Comparison of ENCODE assay signal across 13 cellular contexts in genomic region chr13:93309886-93310520, GRCh38.
A peak's percentile ranks its signal among the peaks of the same experiment; 100 is the strongest.
DNase-seq lines count a peak whose midpoint lies in the region; ATAC-seq and TF ChIP-seq lines count a peak whose summit lies in the region.
"Had no signal": no experiment of that assay in that cellular context is flagged by ENCODE, and none has a peak within 500 bp of the region (broad histone marks: within the 10 kb centered on the region; RNA-seq: fewer than 3 reads in every experiment).

No MANE protein-coding gene starts in this region.

- ATAC-seq in RWPE2 (ENCODE audit: low read depth) (peak; percentile 54; the same call in 2 of the 3 replicates), GM18511 (IDR thresholded peaks at IDR 0.05; ENCODE audit: unreplicated experiment) (no peak), GM19023 (IDR thresholded peaks at IDR 0.05; ENCODE audit: unreplicated experiment) (no peak), GM18873 (IDR thresholded peaks at IDR 0.05; ENCODE audit: low FRiP score, unreplicated experiment) (no peak)

- DNase-seq in HCEC 1CT (peak; percentile 89), RWPE2 (ENCODE audit: low spot score) (no peak), fibroblast of the conjunctiva (ENCODE audit: low read depth) (peak; percentile 67), retinal pigment epithelial cell (ENCODE audit: low read depth) (peak; percentile 73), WERI-Rb-1 (no peak)
- DNase-seq: activated CD4-positive, alpha-beta T cell treated with anti-CD3 and anti-CD28 coated beads, Interleukin-2, amount 10 ng/mL, durations not matched to agents 24 days and 14 days; activated naive CD4-positive, alpha-beta T cell treated with Interleukin-2 at 50 U/mL for 16 hours; GF-D8; sigmoid colon had no signal

- H3K27ac ChIP-seq in RWPE2 (ENCODE audit: poor library complexity, severe bottlenecking) (no peak overlapping the region), WERI-Rb-1 (no peak overlapping the region)
- H3K27ac ChIP-seq: sigmoid colon, SJSA1 had no signal

- no peak overlapping the region for H3K4me3 ChIP-seq in RWPE2 (ENCODE audit: severe bottlenecking)
- no peak overlapping the region for H3K4me3 ChIP-seq in retinal pigment epithelial cell (ENCODE audit: low read length)
- no peak overlapping the region for H3K4me3 ChIP-seq in WERI-Rb-1 (ENCODE audit: low read depth, low read length)
- H3K4me3 ChIP-seq: sigmoid colon, SJSA1 had no signal

- TF ChIP-seq CTCF in RWPE2 (IDR thresholded peaks at IDR 0.05; ENCODE audit: poor library complexity, severe bottlenecking) (no peak), retinal pigment epithelial cell (conservative IDR thresholded peaks at IDR 0.05; ENCODE audit: low read depth, low read length) (no peak), WERI-Rb-1 (IDR thresholded peaks at IDR 0.05; ENCODE audit: low read depth, low read length) (no peak)

- H3K4me1 ChIP-seq in RWPE2 (ENCODE audit: insufficient read depth, poor library complexity, severe bottlenecking), result peaks cover 9% of the 10 kb centered on the region
- H3K4me1 ChIP-seq: sigmoid colon, SJSA1 had no signal

- H3K36me3 ChIP-seq in RWPE2 (ENCODE audit: low read depth) (no peaks in the 10 kb centered on the region), WERI-Rb-1 (peaks cover 16% of the 10 kb centered on the region)
- H3K36me3 ChIP-seq: sigmoid colon, SJSA1 had no signal

- H3K27me3 ChIP-seq in RWPE2 (ENCODE audit: insufficient read depth, poor library complexity, severe bottlenecking), result no peaks in the 10 kb centered on the region
- H3K27me3 ChIP-seq in WERI-Rb-1 (ENCODE audit: insufficient read depth, low read depth, severe bottlenecking), result no peaks in the 10 kb centered on the region
- H3K27me3 ChIP-seq: sigmoid colon, SJSA1 had no signal

- no peaks in the 10 kb centered on the region for H3K9me3 ChIP-seq in RWPE2 (ENCODE audit: severe bottlenecking)
- no peaks in the 10 kb centered on the region for H3K9me3 ChIP-seq in WERI-Rb-1 (ENCODE audit: severe bottlenecking)
- H3K9me3 ChIP-seq: sigmoid colon, SJSA1 had no signal

Comparison
In these comparisons a context has a peak if more than half of its experiments do, and no peak if none do; other contexts are left out.
1. DNase-seq: peak in HCEC 1CT (single experiment), fibroblast of the conjunctiva (single experiment) and retinal pigment epithelial cell (single experiment); none in RWPE2 (single experiment) and WERI-Rb-1 (single experiment).